In genomic region chrX:72305286-72306084, GRCh38 we compare ENCODE assay signal across 9 cellular contexts. TPM values are rescaled to one million over a fixed set of nuclear protein-coding genes. Genes with fewer than 3 reads are reported as not detected.
DNase-seq lines count a peak whose midpoint lies in the region; ATAC-seq, FAIRE-seq and TF ChIP-seq lines count a peak whose summit lies in the region.
"Had no signal": no experiment of that assay in that cellular context is flagged by ENCODE, and none has a peak within 500 bp of the region (broad histone marks: within the 10 kb centered on the region; RNA-seq: fewer than 3 reads in every experiment).

A gene with protein sequence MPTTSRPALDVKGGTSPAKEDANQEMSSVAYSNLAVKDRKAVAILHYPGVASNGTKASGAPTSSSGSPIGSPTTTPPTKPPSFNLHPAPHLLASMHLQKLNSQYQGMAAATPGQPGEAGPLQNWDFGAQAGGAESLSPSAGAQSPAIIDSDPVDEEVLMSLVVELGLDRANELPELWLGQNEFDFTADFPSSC (minus strand): TSS chrX:72305914. CDS start chrX:72302869, 3,045 bp downstream.

- H4K20me1 ChIP-seq in DOHH2 (ENCODE audit: control insufficient read depth, insufficient read depth, low read depth, low read length), result no peaks in the 10 kb centered on the region
- no peaks in the 10 kb centered on the region for H4K20me1 ChIP-seq in GM12878 (ENCODE audit: control insufficient read depth, insufficient read depth)

- H3K4me2 ChIP-seq in DOHH2 (ENCODE audit: low read length), result peak within 1 kb of the TSS; percentile 43
- peak within 1 kb of the TSS; percentile 71 for H3K4me2 ChIP-seq in GM12878 (ENCODE audit: control insufficient read depth, insufficient read depth)

- H3K9me3 ChIP-seq in DOHH2 (ENCODE audit: control insufficient read depth, insufficient read depth, low read length) (no peaks in the 10 kb centered on the region), GM12878 (replicated peaks; ENCODE audit: control insufficient read depth, insufficient read depth, low read length) (no peaks in the 10 kb centered on the region; the same call in 1 of the 3 replicates), lung (ENCODE audit: control insufficient read depth in 2 of 2, insufficient read depth in 1 of 2, low read length in 1 of 2) (peaks cover 0 to 9% of the 10 kb centered on the region in 2 donors), upper lobe of left lung (no peaks in the 10 kb centered on the region)

- no peak within 1 kb of the TSS for H3K27ac ChIP-seq in DOHH2 (ENCODE audit: low read depth, low read length)
- H3K27ac ChIP-seq in GM12878 (ENCODE audit: control insufficient read depth, insufficient read depth), result no peak within 1 kb of the TSS
- H3K27ac ChIP-seq in lung (ENCODE audit: low read depth in 1 of 2, low read length in 1 of 2), result no peak within 1 kb of the TSS
- H3K27ac ChIP-seq in upper lobe of left lung, result no peak within 1 kb of the TSS

- TF ChIP-seq POLR2A in NB4 (IDR thresholded peaks at IDR 0.05; ENCODE audit: extremely low read depth, insufficient read length) (no peak), GM12878 (IDR thresholded peaks at IDR 0.05; ENCODE audit: low read depth, low read length) (no peak), upper lobe of left lung (IDR thresholded peaks at IDR 0.05) (no peak), H54 (IDR thresholded peaks at IDR 0.05; ENCODE audit: low read depth, low read length) (no peak)

- ATAC-seq in GM12878, result peak; percentile 28
- no peak for ATAC-seq in lung (ENCODE audit: insufficient read depth, low FRiP score)
- ATAC-seq in upper lobe of left lung (ENCODE audit: low FRiP score in 2 of 2), result peak in 1 of 2 donors; percentile 25
- ATAC-seq in esophagus mucosa, result no peak

- WGBS in GM12878 (ENCODE audit: insufficient coverage, insufficient replicate concordance, low lambda C conversion rate, missing lambda C conversion rate), result 32% methylated on average over 54 of the region's 68 CpGs
- 1 to 9% methylated on average over 36 to 68 of the region's 68 CpGs for WGBS in lung, 2 donors
- 12% methylated on average over 52 of the region's 68 CpGs; no CpG with 5 or more reads in 1 of the 2 donors for WGBS in upper lobe of left lung, 2 donors

- POLR2A ChIA-PET in GM12878 (lab: Charles Lee), result no interaction called here

- DNase-seq in NB4 (ENCODE audit: low read depth) (peak; percentile 51), GM12878 (ENCODE audit: low read depth, low spot score) (no peak), lung (ENCODE audit: low spot score) (no peak), upper lobe of left lung (peak in 1 of 2 donors; percentile 79), germinal center (ENCODE audit: low spot score) (no peak), H54 (ENCODE audit: insufficient read length, low spot score) (no peak)

- H3K36me3 ChIP-seq in DOHH2 (ENCODE audit: control insufficient read depth, low read length) (no peaks in the 10 kb centered on the region), GM12878 (ENCODE audit: control insufficient read depth in 2 of 2, insufficient read depth in 2 of 2, low read length in 1 of 2) (no peaks in the 10 kb centered on the region), lung (ENCODE audit: control insufficient read depth in 2 of 2, insufficient read depth in 2 of 2, low read length in 2 of 2) (no peaks in the 10 kb centered on the region), upper lobe of left lung (no peaks in the 10 kb centered on the region)

- no peaks in the 10 kb centered on the region for H3F3A ChIP-seq in DOHH2 (ENCODE audit: control insufficient read depth, insufficient read depth)

- SMC1A ChIA-PET in GM12878 (lab: Charles Lee; ENCODE audit: uncharacterized antibody, unreplicated experiment), result no interaction called here

- FAIRE-seq in GM12878 (lab: Jason Lieb, UNC), result no peak
- no peak for FAIRE-seq in H54 (lab: Jason Lieb, UNC)

- in situ Hi-C loops in GM12878 (cut with MboI), result no loop called here

- BruUV-seq in GM12878 (replicated peaks; lab: Mats Ljungman, UMichigan), result no TSS peak

- no peak within 1 kb of the TSS for H3K9ac ChIP-seq in GM12878 (ENCODE audit: control insufficient read depth, insufficient read depth, low read length)

- H3K27me3 ChIP-seq in DOHH2 (ENCODE audit: control insufficient read depth, low read length) (peaks cover 62% of the 10 kb centered on the region), GM12878 (replicated peaks in 1 of 2; ENCODE audit: control insufficient read depth in 2 of 2, insufficient read depth in 2 of 2, low read length in 1 of 2) (peaks cover 7 to 26% of the 10 kb centered on the region in 2 experiments), lung (ENCODE audit: control insufficient read depth, insufficient read depth) (peaks cover 27% of the 10 kb centered on the region), upper lobe of left lung (peaks cover 0 to 39% (median 0%) of the 10 kb centered on the region in 4 donors)

- H3K79me2 ChIP-seq in DOHH2 (ENCODE audit: control insufficient read depth, low read length), result no peaks in the 10 kb centered on the region
- H3K79me2 ChIP-seq in GM12878 (ENCODE audit: control insufficient read depth, insufficient read depth, low read length), result no peaks in the 10 kb centered on the region

- no peaks in the 10 kb centered on the region for H3K4me1 ChIP-seq in DOHH2 (ENCODE audit: control insufficient read depth, low read length)
- no peaks in the 10 kb centered on the region for H3K4me1 ChIP-seq in GM12878 (ENCODE audit: control insufficient read depth, insufficient read depth, low read length)
- peaks cover 6 to 15% of the 10 kb centered on the region in 2 donors for H3K4me1 ChIP-seq in lung (ENCODE audit: control insufficient read depth in 2 of 2, insufficient read depth in 2 of 2, low read length in 2 of 2)
- H3K4me1 ChIP-seq in upper lobe of left lung, result peaks cover 10 to 52% (median 25%) of the 10 kb centered on the region in 4 donors

- TF ChIP-seq EP300 in GM12878 (IDR thresholded peaks at IDR 0.05; ENCODE audit: borderline replicate concordance in 1 of 2, control insufficient read depth in 1 of 2, low read depth in 2 of 2, low read length in 2 of 2) (no peak), upper lobe of left lung (IDR thresholded peaks at IDR 0.05) (no peak)

- peak within 1 kb of the TSS; percentile 34 for H3K4me3 ChIP-seq in DOHH2 (ENCODE audit: low read length)
- peak within 1 kb of the TSS; percentile 50 for H3K4me3 ChIP-seq in NB4 (ENCODE audit: low read depth, low read length)
- peak within 1 kb of the TSS; percentile 27; the same call in 1 of the 2 replicates for H3K4me3 ChIP-seq in GM12878
- H3K4me3 ChIP-seq in lung, result peak within 1 kb of the TSS; percentile 18
- peak within 1 kb of the TSS; percentile 24 to 57 (median 55) for H3K4me3 ChIP-seq in upper lobe of left lung

- H3K9me2 ChIP-seq in DOHH2 (replicated peaks; ENCODE audit: control insufficient read depth, low read length), result no peaks in the 10 kb centered on the region

- TF ChIP-seq CTCF in DOHH2 (IDR thresholded peaks at IDR 0.05; ENCODE audit: low read depth, low read length, poor library complexity, severe bottlenecking) (no peak), NB4 (IDR thresholded peaks at IDR 0.05; ENCODE audit: low read depth, low read length) (no peak), GM12878 (IDR thresholded peaks at IDR 0.05 in 2 of 3, conservative IDR thresholded peaks at IDR 0.05 in 1 of 3; ENCODE audit: control insufficient read depth in 2 of 3, extremely low read depth in 1 of 3, insufficient read depth in 1 of 3, low read depth in 3 of 3, low read length in 3 of 3) (no peak), lung (IDR thresholded peaks at IDR 0.05; ENCODE audit: control extremely low read depth, extremely low read depth) (no peak), upper lobe of left lung (IDR thresholded peaks at IDR 0.05) (no peak)

- CTCF ChIA-PET in GM12878 (lab: Yijun Ruan, JAX), result no interaction called here

- intact Hi-C loops in GM12878 (cut with micrococcal nuclease; ENCODE audit: unreplicated experiment), result no loop called here

- RAD21 ChIA-PET in GM12878 (lab: Charles Lee; ENCODE audit: unreplicated experiment), result no interaction called here

- H2AFZ ChIP-seq in GM12878 (ENCODE audit: control insufficient read depth, low read depth, low read length), result no peak within 1 kb of the TSS

- no peak for TF ChIP-seq RAD21 in GM12878 (IDR thresholded peaks at IDR 0.05; ENCODE audit: insufficient read depth, low read depth, low read length)

TF ChIP-seq in GM12878, 131 proteins besides CTCF, POLR2A, EP300 and RAD21 (continues in another document):
- TF ChIP-seq SKIL (IDR thresholded peaks at IDR 0.05; ENCODE audit: low read depth, poor library complexity, severe bottlenecking), result no peak
- TF ChIP-seq SPI1 (IDR thresholded peaks at IDR 0.05; ENCODE audit: borderline replicate concordance, insufficient read depth, low read depth, low read length), result no peak

RNA-seq across cellular contexts. Expression of the gene that starts here (rescaled TPM):
- not detected in 2 replicates for total RNA-seq in GM12878 (2013; cell fraction: nucleolus; rRNA removed)
- total RNA-seq in GM12878 (2014; rRNA removed) (0.22 TPM in 1 of 2 replicates, not detected in the other), GM12878 (2014; rRNA removed; fragmentation: Illumina TruSeq; extraction: Trizol) (not detected in 2 replicates), GM12878 (2021) (not detected in 2 replicates), lung (1 to 10 TPM in 1 of 2 donors, not detected in 1; 1.8 TPM), upper lobe of left lung (1 to 10 TPM in 2 of 6 donors, under 1 TPM in 1, not detected in 3; 0.54 to 2.1 (median 2.0) TPM), esophagus mucosa (not detected)
- polyA plus RNA-seq in GM12878 (2011; ENCODE audit: low read depth), result not detected
- polyA plus RNA-seq in GM12878 (2011; rRNA removed) (0.30 TPM in 1 of 2 replicates, not detected in the other), GM12878 (2014; fragmentation: Illumina TruSeq; extraction: Trizol) (not detected in 2 replicates), GM12878 (2014; fragmentation: Nextera tagmentation; extraction: Ambion mirVana) (not detected), GM12878 (2014; rRNA removed) (0.36 and 0.56 TPM in 2 replicates), GM12878 (2016; fragmentation: Nextera tagmentation; extraction: Ambion mirVana) (not detected), lung (under 1 TPM; 0.34 to 0.47 TPM)
- polyA plus RNA-seq in GM12878 (2011; cell fraction: cytosol; rRNA removed), result 0.10 TPM in 1 of 2 replicates, not detected in the other
- 0.33 TPM in 1 of 2 replicates, not detected in the other for polyA plus RNA-seq in GM12878 (2011; cell fraction: nucleus; rRNA removed)
- polyA plus RNA-seq in GM12878 (2012), result not detected in 2 replicates
- 0.26 TPM in 1 of 2 replicates, not detected in the other for polyA minus RNA-seq in GM12878 (2011; rRNA and poly(A)+ RNA removed)
- not detected in 2 replicates for polyA minus RNA-seq in GM12878 (2011; cell fraction: cytosol; rRNA and poly(A)+ RNA removed)
- polyA minus RNA-seq in GM12878 (2011; cell fraction: nucleus; rRNA and poly(A)+ RNA removed), result not detected in 2 replicates
- total RNA-seq: NCI-H460 had no signal

Comparison
In these comparisons a context has a peak if more than half of its experiments do, and no peak if none do; other contexts are left out.
1. Peak in ATAC-seq, H3K4me3 ChIP-seq and H3K4me2 ChIP-seq in GM12878; RNA of the gene not detected or under 1 TPM.